In genomic region chr6:1007159-1007558, GRCh38 we compare ENCODE assay signal across 40 cellular contexts.
"Had no signal": no experiment of that assay in that cellular context is flagged by ENCODE, and none has a peak within 500 bp of the region (broad histone marks: within the 10 kb centered on the region; RNA-seq: fewer than 3 reads in every experiment).

No MANE protein-coding gene starts in this region.

- H3K27ac ChIP-seq: adrenal gland, ascending aorta, body of pancreas, brain microvascular endothelial cell, breast epithelium, cardiac muscle cell had no signal

- H3K36me3 Mint-ChIP-seq: activated naive CD4-positive, alpha-beta T cell treated with anti-CD3 and anti-CD28 coated beads, Interleukin-2, amount 10 ng/mL, durations not matched to agents 7 days and 5 days; activated naive CD4-positive, alpha-beta T cell treated with anti-CD3 and anti-CD28 coated beads, Interleukin-2, amount 50 U/mL, for 24 hours; activated naive CD4-positive, alpha-beta T cell treated with anti-CD3 and anti-CD28 coated beads, Interleukin-2, amount 50 U/mL, for 72 hours; activated naive CD8-positive, alpha-beta T cell; activated naive CD8-positive, alpha-beta T cell treated with anti-CD3 and anti-CD28 coated beads for 36 hours; activated naive CD8-positive, alpha-beta T cell treated with anti-CD3 and anti-CD28 coated beads, Interleukin-2, amount 10 ng/mL, durations not matched to agents 7 days and 5 days; brain had no signal

- H3K36me3 ChIP-seq: adrenal gland, ascending aorta, brain microvascular endothelial cell, breast epithelium, cardiac muscle cell had no signal

- H3K4me3 ChIP-seq: adrenal gland, ascending aorta, body of pancreas, breast epithelium, cardiac muscle cell had no signal

- H3K27ac Mint-ChIP-seq: activated naive CD4-positive, alpha-beta T cell treated with anti-CD3 and anti-CD28 coated beads for 36 hours; activated naive CD4-positive, alpha-beta T cell treated with anti-CD3 and anti-CD28 coated beads, Interleukin-2, amount 10 ng/mL, durations not matched to agents 7 days and 5 days; activated naive CD4-positive, alpha-beta T cell treated with anti-CD3 and anti-CD28 coated beads, Interleukin-2, amount 50 U/mL, for 24 hours; activated naive CD4-positive, alpha-beta T cell treated with anti-CD3 and anti-CD28 coated beads, Interleukin-2, amount 50 U/mL, for 72 hours; activated naive CD8-positive, alpha-beta T cell; activated naive CD8-positive, alpha-beta T cell treated with anti-CD3 and anti-CD28 coated beads for 36 hours; activated naive CD8-positive, alpha-beta T cell treated with anti-CD3 and anti-CD28 coated beads, Interleukin-2, amount 10 ng/mL, durations not matched to agents 7 days and 5 days; activated naive CD8-positive, alpha-beta T cell treated with anti-CD3 and anti-CD28 coated beads, Interleukin-2, amount 50 U/mL, for 24 hours; activated T-cell treated with anti-CD3 and anti-CD28 coated beads, Interleukin-2, amount 50 U/mL, for 24 hours; activated T-cell treated with anti-CD3 and anti-CD28 coated beads, Interleukin-2, amount 50 U/mL, for 72 hours; activated T-helper 1 cell treated with anti-CD3 and anti-CD28 coated beads, Interleukin-12 subunit alpha, Interleukin-12 subunit beta, Interleukin-2, Interleukin-4 antibody, amounts not matched to agents 30 ng/mL and 10 ng/mL and 1 ng/mL, durations not matched to agents 14 hours and 24 hours and 36 hours; activated T-helper 17 cell treated with anti-CD3 and anti-CD28 coated beads, Interleukin-2, amount 50 U/mL, for 72 hours; activated T-helper 2 cell treated with anti-CD3 and anti-CD28 coated beads, Interferon-gamma antibody, Interleukin-2, Interleukin-4, amounts not matched to agents 10 μg/mL and 5 μg/mL and 100 μg/mL, durations not matched to agents 14 hours and 24 hours and 36 hours; brain had no signal

- H3K9me3 Mint-ChIP-seq: activated naive CD4-positive, alpha-beta T cell treated with anti-CD3 and anti-CD28 coated beads for 36 hours; activated naive CD4-positive, alpha-beta T cell treated with anti-CD3 and anti-CD28 coated beads, Interleukin-2, amount 10 ng/mL, durations not matched to agents 7 days and 5 days; activated naive CD4-positive, alpha-beta T cell treated with anti-CD3 and anti-CD28 coated beads, Interleukin-2, amount 50 U/mL, for 24 hours; activated naive CD4-positive, alpha-beta T cell treated with anti-CD3 and anti-CD28 coated beads, Interleukin-2, amount 50 U/mL, for 72 hours; activated naive CD8-positive, alpha-beta T cell treated with anti-CD3 and anti-CD28 coated beads for 36 hours; activated naive CD8-positive, alpha-beta T cell treated with anti-CD3 and anti-CD28 coated beads, Interleukin-2, amount 10 ng/mL, durations not matched to agents 7 days and 5 days; activated naive CD8-positive, alpha-beta T cell treated with anti-CD3 and anti-CD28 coated beads, Interleukin-2, amount 50 U/mL, for 24 hours; activated T-cell treated with anti-CD3 and anti-CD28 coated beads, Interleukin-2, amount 50 U/mL, for 24 hours; activated T-cell treated with anti-CD3 and anti-CD28 coated beads, Interleukin-2, amount 50 U/mL, for 4 hours; activated T-cell treated with anti-CD3 and anti-CD28 coated beads, Interleukin-2, amount 50 U/mL, for 72 hours; activated T-helper 1 cell treated with anti-CD3 and anti-CD28 coated beads, Interleukin-12 subunit alpha, Interleukin-12 subunit beta, Interleukin-2, Interleukin-4 antibody, amounts not matched to agents 30 ng/mL and 10 ng/mL and 1 ng/mL, durations not matched to agents 14 hours and 24 hours and 36 hours; activated T-helper 17 cell treated with anti-CD3 and anti-CD28 coated beads, Interleukin-2, amount 50 U/mL, for 72 hours; activated T-helper 2 cell treated with anti-CD3 and anti-CD28 coated beads, Interferon-gamma antibody, Interleukin-2, Interleukin-4, amounts not matched to agents 10 μg/mL and 5 μg/mL and 100 μg/mL, durations not matched to agents 14 hours and 24 hours and 36 hours; central memory CD8-positive, alpha-beta T cell had no signal

- FAIRE-seq: astrocyte, bronchial epithelial cell had no signal

- H3K27me3 ChIP-seq: adrenal gland, ascending aorta, body of pancreas, brain microvascular endothelial cell, cardiac muscle cell had no signal

- H3K9me3 ChIP-seq: adrenal gland, ascending aorta, body of pancreas, breast epithelium had no signal

- H3K4me3 Mint-ChIP-seq: activated naive CD4-positive, alpha-beta T cell treated with anti-CD3 and anti-CD28 coated beads for 36 hours; activated naive CD4-positive, alpha-beta T cell treated with anti-CD3 and anti-CD28 coated beads, Interleukin-2, amount 10 ng/mL, durations not matched to agents 7 days and 5 days; activated naive CD4-positive, alpha-beta T cell treated with anti-CD3 and anti-CD28 coated beads, Interleukin-2, amount 50 U/mL, for 24 hours; activated naive CD8-positive, alpha-beta T cell; activated naive CD8-positive, alpha-beta T cell treated with anti-CD3 and anti-CD28 coated beads for 36 hours; activated naive CD8-positive, alpha-beta T cell treated with anti-CD3 and anti-CD28 coated beads, Interleukin-2, amount 10 ng/mL, durations not matched to agents 7 days and 5 days; activated naive CD8-positive, alpha-beta T cell treated with anti-CD3 and anti-CD28 coated beads, Interleukin-2, amount 50 U/mL, for 24 hours; activated T-cell treated with anti-CD3 and anti-CD28 coated beads, Interleukin-2, amount 50 U/mL, for 24 hours; activated T-cell treated with anti-CD3 and anti-CD28 coated beads, Interleukin-2, amount 50 U/mL, for 4 hours; activated T-cell treated with anti-CD3 and anti-CD28 coated beads, Interleukin-2, amount 50 U/mL, for 72 hours; activated T-helper 1 cell treated with anti-CD3 and anti-CD28 coated beads, Interleukin-12 subunit alpha, Interleukin-12 subunit beta, Interleukin-2, Interleukin-4 antibody, amounts not matched to agents 30 ng/mL and 10 ng/mL and 1 ng/mL, durations not matched to agents 14 hours and 24 hours and 36 hours; activated T-helper 17 cell treated with anti-CD3 and anti-CD28 coated beads, Interleukin-2, amount 50 U/mL, for 72 hours; brain; central memory CD8-positive, alpha-beta T cell had no signal

- H3K4me1 ChIP-seq: adrenal gland, ascending aorta, breast epithelium had no signal

- H3K4me1 Mint-ChIP-seq: activated naive CD4-positive, alpha-beta T cell treated with anti-CD3 and anti-CD28 coated beads, Interleukin-2, amount 10 ng/mL, durations not matched to agents 7 days and 5 days; activated naive CD4-positive, alpha-beta T cell treated with anti-CD3 and anti-CD28 coated beads, Interleukin-2, amount 50 U/mL, for 24 hours; activated naive CD8-positive, alpha-beta T cell treated with anti-CD3 and anti-CD28 coated beads for 36 hours; activated naive CD8-positive, alpha-beta T cell treated with anti-CD3 and anti-CD28 coated beads, Interleukin-2, amount 10 ng/mL, durations not matched to agents 7 days and 5 days; activated naive CD8-positive, alpha-beta T cell treated with anti-CD3 and anti-CD28 coated beads, Interleukin-2, amount 50 U/mL, for 24 hours; activated T-helper 17 cell treated with anti-CD3 and anti-CD28 coated beads, Interleukin-2, amount 50 U/mL, for 72 hours; brain; central memory CD8-positive, alpha-beta T cell had no signal

- DNase-seq: activated effector memory CD4-positive, alpha-beta T cell treated with anti-CD3 and anti-CD28 coated beads, Interleukin-2, amount 50 U/mL, for 16 hours; activated effector memory CD4-positive, alpha-beta T cell treated with Interleukin-2 at 50 U/mL for 16 hours; activated gamma-delta T cell; activated gamma-delta T cell treated with Interleukin-2 at 50 U/mL for 16 hours; activated naive CD4-positive, alpha-beta T cell; activated naive CD4-positive, alpha-beta T cell treated with anti-CD3 and anti-CD28 coated beads for 36 hours; activated naive CD4-positive, alpha-beta T cell treated with anti-CD3 and anti-CD28 coated beads, Interleukin-2, amount 10 ng/mL, durations not matched to agents 7 days and 5 days; activated naive CD4-positive, alpha-beta T cell treated with anti-CD3 and anti-CD28 coated beads, Interleukin-2, amount 50 U/mL, for 16 hours; activated naive CD4-positive, alpha-beta T cell treated with Interleukin-2 at 50 U/mL for 16 hours; activated naive CD8-positive, alpha-beta T cell treated with anti-CD3 and anti-CD28 coated beads for 36 hours; activated naive CD8-positive, alpha-beta T cell treated with anti-CD3 and anti-CD28 coated beads, Interleukin-2, amount 10 ng/mL, durations not matched to agents 7 days and 5 days; activated naive CD8-positive, alpha-beta T cell treated with anti-CD3 and anti-CD28 coated beads, Interleukin-2, amount 50 U/mL, for 24 hours; activated T-cell treated with anti-CD3 and anti-CD28 coated beads, Interleukin-2, amount 50 U/mL, for 1 hour; activated T-cell treated with anti-CD3 and anti-CD28 coated beads, Interleukin-2, amount 50 U/mL, for 24 hours; activated T-cell treated with anti-CD3 and anti-CD28 coated beads, Interleukin-2, amount 50 U/mL, for 4 hours; activated T-cell treated with anti-CD3 and anti-CD28 coated beads, Interleukin-2, amount 50 U/mL, for 48 hours; activated T-cell treated with anti-CD3 and anti-CD28 coated beads, Interleukin-2, amount 50 U/mL, for 72 hours; adrenal gland; amniotic stem cell; amygdala; anterior cingulate cortex; aorta; body of pancreas; brain microvascular endothelial cell; caudate nucleus; central memory CD4-positive, alpha-beta T cell; cerebellar nuclear complex had no signal
